In the genomic region with DNA sequence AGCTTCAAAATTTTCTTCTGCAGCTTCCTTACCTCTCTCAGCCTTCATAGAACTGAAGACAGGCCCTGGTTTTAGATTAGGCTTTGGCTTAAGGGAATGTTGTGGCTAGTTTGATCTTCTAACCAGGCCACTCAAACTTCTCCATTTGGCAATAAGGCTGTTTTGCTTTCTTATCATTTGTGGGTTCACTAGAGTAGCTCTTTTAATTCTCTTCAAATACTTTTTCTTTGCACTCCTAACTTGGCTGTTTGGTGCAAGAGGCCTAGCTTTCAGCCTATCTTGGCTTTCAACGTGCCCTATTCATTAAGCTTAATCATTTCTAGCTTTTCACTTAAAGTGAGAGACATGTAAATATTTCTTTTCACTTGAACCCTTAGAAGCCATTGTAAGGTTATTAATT, we compare ENCODE assay signal across 1 cellular context.
TF ChIP-seq lines count a peak whose summit lies in the region.

No MANE protein-coding gene starts in this region.

TF ChIP-seq in K562, 482 proteins besides CTCF, POLR2A, EP300 and RAD21 (continued from another document):
- TF ChIP-seq SIN3A (IDR thresholded peaks at IDR 0.05; ENCODE audit: borderline replicate concordance in 2 of 2, control insufficient read depth in 1 of 2, low read depth in 2 of 2, low read length in 2 of 2) = no peak
TF ChIP-seq in K562: peak in this region for 2.
